22 cellular contexts compared by ENCODE assay signal in genomic region chr2:223090081-223090480, GRCh38. TPM values are rescaled to one million over a fixed set of nuclear protein-coding genes. Genes with fewer than 3 reads are reported as not detected.
DNase-seq lines count a peak whose midpoint lies in the region; ATAC-seq, FAIRE-seq and TF ChIP-seq lines count a peak whose summit lies in the region.
"Had no signal": no experiment of that assay in that cellular context is flagged by ENCODE, and none has a peak within 500 bp of the region (broad histone marks: within the 10 kb centered on the region; RNA-seq: fewer than 3 reads in every experiment).

No MANE protein-coding gene starts in this region.

- peaks cover 7 to 27% (median 22%) of the 10 kb centered on the region in 4 donors for H3K4me1 ChIP-seq in esophagus muscularis mucosa
- H3K4me1 ChIP-seq in pancreas, result peaks cover 19 to 35% (median 33%) of the 10 kb centered on the region in 3 donors
- peaks cover 0 to 2% of the 10 kb centered on the region in 2 donors for H3K4me1 ChIP-seq in kidney (ENCODE audit: control insufficient read depth in 1 of 2, insufficient read depth in 1 of 2, low read depth in 1 of 2, low read length in 2 of 2)
- no peaks in the 10 kb centered on the region for H3K4me1 ChIP-seq in left lung

- H3K27ac ChIP-seq in esophagus muscularis mucosa (replicated peaks in 1 of 4) (no peak overlapping the region), pancreas (peak overlapping the region; percentile 35 to 67 (median 50)), kidney (ENCODE audit: low read depth in 2 of 2, low read length in 2 of 2) (no peak overlapping the region), left lung (no peak overlapping the region)
- H3K27ac ChIP-seq: HL-60 had no signal

- peaks cover 0 to 3% (median 0%) of the 10 kb centered on the region in 4 donors for H3K27me3 ChIP-seq in esophagus muscularis mucosa
- no peaks in the 10 kb centered on the region for H3K27me3 ChIP-seq in pancreas
- no peaks in the 10 kb centered on the region for H3K27me3 ChIP-seq in left lung

- H3K9me3 ChIP-seq in esophagus muscularis mucosa, result no peaks in the 10 kb centered on the region
- no peaks in the 10 kb centered on the region for H3K9me3 ChIP-seq in pancreas
- H3K9me3 ChIP-seq in kidney (ENCODE audit: control insufficient read depth in 1 of 2, low read length in 2 of 2), result no peaks in the 10 kb centered on the region
- no peaks in the 10 kb centered on the region for H3K9me3 ChIP-seq in left lung

- intact Hi-C loops in left ventricle myocardium superior (cut with micrococcal nuclease) (no loop called here), cardiac septum (cut with DNase I) (loop anchor here (5.0 to 10.0 kb wide), 2 partner anchors 33 to 445 kb away; no protein-coding TSS in a partner anchor), esophagus muscularis mucosa (cut with DNase I) (no loop called here), pancreas (cut with DNase I) (no loop called here), kidney (cut with DNase I) (no loop called here), left lung (cut with DNase I) (no loop called here)

- no peak for TF ChIP-seq EP300 in esophagus muscularis mucosa (IDR thresholded peaks at IDR 0.05)

- H3K36me3 ChIP-seq in esophagus muscularis mucosa (no peaks in the 10 kb centered on the region), pancreas (no peaks in the 10 kb centered on the region), kidney (ENCODE audit: control insufficient read depth in 1 of 2, insufficient read depth in 2 of 2, low read length in 2 of 2) (no peaks in the 10 kb centered on the region), left lung (no peaks in the 10 kb centered on the region)

- ATAC-seq in left ventricle myocardium superior (peak; percentile 28), pancreas (peak; percentile 84 to 90 (median 86)), left lung (no peak), GM19467 (IDR thresholded peaks at IDR 0.05; ENCODE audit: unreplicated experiment) (no peak)
- ATAC-seq: GM23338 had no signal

- TF ChIP-seq CTCF in esophagus muscularis mucosa (IDR thresholded peaks at IDR 0.05) (no peak), pancreas (IDR thresholded peaks at IDR 0.05) (no peak), kidney (IDR thresholded peaks at IDR 0.05; ENCODE audit: borderline replicate concordance, extremely low read depth, insufficient read depth) (no peak), left lung (IDR thresholded peaks at IDR 0.05) (no peak)

- H3K4me3 ChIP-seq in esophagus muscularis mucosa (no peak overlapping the region), pancreas (no peak overlapping the region), kidney (ENCODE audit: low read length in 2 of 2) (no peak overlapping the region), left lung (no peak overlapping the region)
- H3K4me3 ChIP-seq: GM23338 had no signal

- DNase-seq in left ventricle myocardium superior, result no peak
- no peak for DNase-seq in cardiac septum (ENCODE audit: low spot score)
- peak; percentile 84 for DNase-seq in esophagus muscularis mucosa (ENCODE audit: extremely low spot score)
- peak in 4 of 6 donors; percentile 70 to 82 (median 74) for DNase-seq in pancreas
- no peak for DNase-seq in kidney
- DNase-seq in stimulated activated CD8-positive, alpha-beta memory T cell treated with anti-CD3 and anti-CD28 coated beads, Interleukin-4, amount 100 ng/mL, for 48 hours, result no peak
- no peak for DNase-seq in left lung
- DNase-seq: CD4-positive, alpha-beta memory T cell; DMS153; GDM1; HCEC 1CT; Karpas-422; NCI-H2081; NCI-H774 had no signal

- H3K9ac ChIP-seq in kidney (ENCODE audit: low read length in 2 of 2), result no peak overlapping the region

- 95% methylated on average over 4 of the region's 4 CpGs for WGBS in esophagus muscularis mucosa
- WGBS in pancreas, 2 donors, result 22 to 27% methylated on average over 4 of the region's 4 CpGs

- no peak for FAIRE-seq in pancreas (lab: Jason Lieb, UNC)
- no peak for FAIRE-seq in kidney (lab: Jason Lieb, UNC)
- FAIRE-seq: A204.1, GM19239, RCC 7860 had no signal

- TF ChIP-seq POLR2A in esophagus muscularis mucosa (IDR thresholded peaks at IDR 0.05; ENCODE audit: low read depth), result no peak

RNA-seq across cellular contexts. Expression of gene KCNE4, which starts 38.1 kb away (rescaled TPM):
- total RNA-seq in left ventricle myocardium superior (3.0 TPM), cardiac septum (1.7 TPM), esophagus muscularis mucosa (10 to 100 TPM; 11.6 to 38.1 (median 17.7) TPM), pancreas (10 to 100 TPM in 1 of 6 donors, 1 to 10 TPM in 4, under 1 TPM in 1; 0.75 to 25.2 (median 2.1) TPM), kidney (4.2 TPM), left lung (1 to 10 TPM; 2.4 to 5.9 TPM)
- polyA plus RNA-seq in pancreas (1 to 10 TPM; 1.9 to 2.8 TPM), kidney (ENCODE audit: insufficient read depth, low read depth, low replicate concordance) (4.0 TPM)
- total RNA-seq: CD4-positive, alpha-beta memory T cell; GM23338; HT1080; OCI-LY7 had no signal
- polyA plus RNA-seq: CD4-positive, alpha-beta memory T cell; GM23338 had no signal

Comparison
In these comparisons a context has a peak if more than half of its experiments do, and no peak if none do; other contexts are left out.
1. ATAC-seq: peak in left ventricle myocardium superior (single experiment) and pancreas (4 of 4); none in left lung (single experiment) and GM19467 (single experiment).
2. DNase-seq: peak in esophagus muscularis mucosa (single experiment) and pancreas (4 of 6); none in left ventricle myocardium superior (single experiment), cardiac septum (single experiment), kidney (single experiment), stimulated activated CD8-positive, alpha-beta memory T cell treated with anti-CD3 and anti-CD28 coated beads, Interleukin-4, amount 100 ng/mL, for 48 hours (single experiment) and left lung (0 of 2).
3. H3K27ac ChIP-seq: peak in pancreas (4 of 4); none in esophagus muscularis mucosa (0 of 4), kidney (0 of 2) and left lung (0 of 2).